Comparison of ENCODE assay signal across 1 cellular context in genomic region chr1:35407743-35408142, GRCh38.
TF ChIP-seq lines count a peak whose summit lies in the region.

No MANE protein-coding gene starts in this region.

TF ChIP-seq in HepG2, 621 proteins besides CTCF, POLR2A, EP300 and RAD21 (continued from another document):
- TF ChIP-seq FOXJ3 (CRISPR knock-in tag; IDR thresholded peaks at IDR 0.05; ENCODE audit: borderline replicate concordance) (no peak), ARNTL (CRISPR knock-in tag; IDR thresholded peaks at IDR 0.05) (no peak), ZNF362 (CRISPR knock-in tag; IDR thresholded peaks at IDR 0.05; ENCODE audit: borderline replicate concordance) (no peak), KDM4B (CRISPR knock-in tag; IDR thresholded peaks at IDR 0.05) (no peak), ZNF883 (CRISPR knock-in tag; IDR thresholded peaks at IDR 0.05; ENCODE audit: not compliant biosample characterization) (no peak), ZFP36L2 (CRISPR knock-in tag; IDR thresholded peaks at IDR 0.05) (no peak), ZNF703 (CRISPR knock-in tag; IDR thresholded peaks at IDR 0.05; ENCODE audit: borderline replicate concordance) (no peak), ATF5 (CRISPR knock-in tag; IDR thresholded peaks at IDR 0.05; ENCODE audit: low read depth) (no peak), HNRNPH1 (optimal IDR thresholded peaks at IDR 0.05; ENCODE audit: low read depth, low read length) (no peak), ZFP90 (CRISPR knock-in tag; IDR thresholded peaks at IDR 0.05; ENCODE audit: borderline replicate concordance) (no peak), AHDC1 (CRISPR knock-in tag; IDR thresholded peaks at IDR 0.05; ENCODE audit: borderline replicate concordance) (no peak), NPAS2 (CRISPR knock-in tag; IDR thresholded peaks at IDR 0.05; ENCODE audit: borderline replicate concordance) (no peak), NONO (IDR thresholded peaks at IDR 0.05) (no peak), NONO (CRISPR knock-in tag; conservative IDR thresholded peaks at IDR 0.05) (no peak)
